ENCODE assay signal across 8 cellular contexts in the genomic region with DNA sequence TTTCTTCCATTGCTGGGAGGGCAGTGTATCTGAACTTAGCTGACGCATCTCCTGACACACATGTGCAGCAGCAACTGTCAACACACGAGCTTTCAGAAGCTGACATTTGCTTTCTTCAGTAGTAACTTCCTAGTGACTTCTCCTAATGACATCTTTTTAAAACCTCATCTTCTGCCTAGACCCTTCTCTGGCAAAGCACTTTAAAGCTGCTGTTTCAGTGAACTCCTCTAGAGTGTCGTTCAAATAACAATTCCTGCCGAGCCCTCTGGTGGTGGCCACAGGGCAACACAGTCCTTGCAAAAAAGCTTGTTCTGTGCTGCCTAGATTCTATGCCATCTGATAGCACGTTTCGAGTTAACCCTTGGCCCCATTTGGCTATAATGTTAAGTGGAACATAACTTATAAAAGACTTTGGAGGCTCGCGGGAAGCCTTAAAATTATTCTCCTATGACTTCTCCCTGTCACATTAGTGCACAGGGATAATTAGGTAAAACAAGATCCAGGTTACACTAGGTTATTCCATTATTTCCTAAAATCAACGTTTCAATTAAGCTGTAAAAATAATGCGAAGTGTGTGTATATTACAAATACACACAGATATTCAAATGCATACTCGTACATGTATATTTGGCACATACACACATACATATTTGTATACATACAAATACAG.
A peak's percentile ranks its signal among the peaks of the same experiment; 100 is the strongest.
DNase-seq lines count a peak whose midpoint lies in the region; ATAC-seq, FAIRE-seq and TF ChIP-seq lines count a peak whose summit lies in the region.

No MANE protein-coding gene starts in this region.

- peak in 2 of 3 experiments; percentile 21 to 35 for TF ChIP-seq CTCF in ascending aorta (IDR thresholded peaks at IDR 0.05)
- TF ChIP-seq CTCF in kidney epithelial cell (IDR thresholded peaks at IDR 0.05; ENCODE audit: insufficient read depth, low read length, poor library complexity, severe bottlenecking): peak; percentile 93

- H3K27ac ChIP-seq in ascending aorta: no peak overlapping the region

- H3K36me3 ChIP-seq in HAP-1 (replicated peaks) (no peaks in the 10 kb centered on the region), ascending aorta (no peaks in the 10 kb centered on the region), kidney epithelial cell (ENCODE audit: control insufficient read depth, insufficient read depth, low read length) (no peaks in the 10 kb centered on the region)

- H3K27me3 ChIP-seq in HAP-1 (ENCODE audit: low read depth): no peaks in the 10 kb centered on the region; the same call in 1 of the 2 replicates
- H3K27me3 ChIP-seq in ascending aorta: no peaks in the 10 kb centered on the region
- H3K27me3 ChIP-seq in kidney epithelial cell (ENCODE audit: control insufficient read depth, insufficient read depth, low read length): no peaks in the 10 kb centered on the region

- no peaks in the 10 kb centered on the region for H3K9me3 ChIP-seq in HAP-1
- H3K9me3 ChIP-seq in ascending aorta: no peaks in the 10 kb centered on the region

- ATAC-seq in HG02588 (IDR thresholded peaks at IDR 0.05; ENCODE audit: unreplicated experiment) (no peak), GM21515 (IDR thresholded peaks at IDR 0.05; ENCODE audit: unreplicated experiment) (no peak)

- DNase-seq in G401 (ENCODE audit: low spot score): peak; percentile 14
- DNase-seq in HAP-1 (ENCODE audit: low spot score in 2 of 2): peak; percentile 76
- DNase-seq in NCI-H146 treated with DMSO at 0.1 percent for 48 hours (lab: John Stamatoyannopoulos, UW; ENCODE audit: unreplicated experiment): peak; percentile 40
- no peak for DNase-seq in ascending aorta (ENCODE audit: low spot score in 2 of 2)
- peak; percentile 10 for DNase-seq in kidney epithelial cell (ENCODE audit: low read depth)
- DNase-seq in urothelium cell line (ENCODE audit: low spot score): peak; percentile 56

- peak; percentile 93 for FAIRE-seq in urothelium cell line (lab: Jason Lieb, UNC)

- H3K4me3 ChIP-seq in HAP-1: no peak overlapping the region
- H3K4me3 ChIP-seq in ascending aorta: no peak overlapping the region
- no peak overlapping the region for H3K4me3 ChIP-seq in kidney epithelial cell (ENCODE audit: low read depth, low read length)

- H3K4me1 ChIP-seq in HAP-1: no peaks in the 10 kb centered on the region
- H3K4me1 ChIP-seq in ascending aorta: no peaks in the 10 kb centered on the region

- in situ Hi-C loops in G401 (cut with HindIII; ENCODE audit: low sequenced_read_pairs): no loop called here
- in situ Hi-C loops in HAP-1 (cut with MboI; ENCODE audit: low sequenced_read_pairs): no loop called here

- intact Hi-C loops in ascending aorta (cut with DNase I): no loop called here

Comparison
In these comparisons a context has a peak if more than half of its experiments do, and no peak if none do; other contexts are left out.
1. DNase-seq: peak in G401 (single experiment), HAP-1 (2 of 2), NCI-H146 treated with DMSO at 0.1 percent for 48 hours (single experiment), kidney epithelial cell (single experiment) and urothelium cell line (single experiment); none in ascending aorta (0 of 2).